In genomic region chr4:155506761-155507160, GRCh38 we compare ENCODE assay signal across 17 cellular contexts.
"Had no signal": no experiment of that assay in that cellular context is flagged by ENCODE, and none has a peak within 500 bp of the region (broad histone marks: within the 10 kb centered on the region; RNA-seq: fewer than 3 reads in every experiment).

No MANE protein-coding gene starts in this region.

- H3K27ac ChIP-seq: brain microvascular endothelial cell, gastrocnemius medialis, prostate gland, right lobe of liver had no signal

- DNase-seq: activated CD4-positive, alpha-beta T cell treated with anti-CD3 and anti-CD28 coated beads, Interleukin-2, amount 50 U/mL, for 1 hour; activated CD4-positive, CD25-positive, alpha-beta regulatory T cell treated with anti-CD3 and anti-CD28 coated beads, Interleukin-2, amount 50 U/mL, for 72 hours; activated CD8-positive, alpha-beta memory T cell treated with anti-CD3 and anti-CD28 coated beads for 24 hours; activated CD8-positive, alpha-beta memory T cell treated with anti-CD3 and anti-CD28 coated beads, Interleukin-2, amount 50 U/mL, for 48 hours; activated effector memory CD4-positive, alpha-beta T cell treated with Interleukin-2 at 50 U/mL for 16 hours; activated naive CD4-positive, alpha-beta T cell treated with anti-CD3 and anti-CD28 coated beads, Interleukin-2, amount 50 U/mL, for 16 hours; activated T-cell treated with anti-CD3 and anti-CD28 coated beads, Interleukin-2, amount 50 U/mL, for 48 hours; aorta; brain microvascular endothelial cell; cortex of kidney; erythroblast; gastrocnemius medialis; naive B cell; right lobe of liver; stimulated activated CD4-positive, alpha-beta T cell treated with anti-CD3 and anti-CD28 coated beads, Interleukin-4, amount 100 ng/mL, for 24 hours had no signal

- ATAC-seq: gastrocnemius medialis; right lobe of liver; stimulated activated memory B cell treated with anti-CD40 and anti-IgM and Interleukin-4, amounts not matched to agents 10 μg/mL and 1 μg/mL and 100 μg/mL, for 72 hours had no signal

- H3K4me1 ChIP-seq: gastrocnemius medialis, prostate gland, right lobe of liver had no signal

- H3K27me3 ChIP-seq: brain microvascular endothelial cell, gastrocnemius medialis, right lobe of liver had no signal

- H3K4me3 ChIP-seq: gastrocnemius medialis, prostate gland, right lobe of liver had no signal

- H3K9me3 ChIP-seq: gastrocnemius medialis, prostate gland, right lobe of liver had no signal

- H3K36me3 ChIP-seq: brain microvascular endothelial cell, gastrocnemius medialis, prostate gland, right lobe of liver had no signal
